In genomic region chr6:149749082-149749593, GRCh38 we compare ENCODE assay signal across 8 cellular contexts. TPM values are rescaled to one million over a fixed set of nuclear protein-coding genes. Genes with fewer than 3 reads are reported as not detected.
A peak's percentile ranks its signal among the peaks of the same experiment; 100 is the strongest.
DNase-seq lines count a peak whose midpoint lies in the region; ATAC-seq, FAIRE-seq and TF ChIP-seq lines count a peak whose summit lies in the region.
"Not testable (repeated sequence)": the region's sequence is repeated elsewhere in the genome, so short reads cannot be mapped to it uniquely, and the experiment has no call there.

No MANE protein-coding gene starts in this region.

- WGBS in pancreas, 2 donors: 0% methylated on average over 25 of the region's 38 CpGs
- whole genome bisulfite sequencing in upper lobe of left lung, 2 donors: 0% methylated on average over 3 of the region's 38 CpGs

- not testable (repeated sequence) for H3K27me3 ChIP-seq in Peyer's patch, pancreas, upper lobe of left lung

- peaks cover 61% of the 10 kb centered on the region for H3K4me1 Mint-ChIP-seq in activated naive CD8-positive, alpha-beta T cell treated with anti-CD3 and anti-CD28 coated beads, Interleukin-2, amount 50 U/mL, for 24 hours

- peak; percentile 4 for ATAC-seq in HG02885 (IDR thresholded peaks at IDR 0.05; ENCODE audit: poor library complexity, unreplicated experiment)
- peak; percentile 5 for ATAC-seq in activated naive CD8-positive, alpha-beta T cell treated with anti-CD3 and anti-CD28 coated beads, Interleukin-2, amount 50 U/mL, for 24 hours
- ATAC-seq in left colon: peak; percentile 48
- peak; percentile 13 to 23 (median 14) for ATAC-seq in pancreas
- ATAC-seq in upper lobe of left lung (ENCODE audit: low FRiP score in 2 of 2): peak; percentile 3 to 4

- TF ChIP-seq CTCF in GM12865 (IDR thresholded peaks at IDR 0.05; ENCODE audit: insufficient read depth, low read depth, low read length, missing control alignments); Peyer's patch (IDR thresholded peaks at IDR 0.05); epithelial cell of proximal tubule (conservative IDR thresholded peaks at IDR 0.05; ENCODE audit: low read depth, low read length); pancreas (IDR thresholded peaks at IDR 0.05); upper lobe of left lung (IDR thresholded peaks at IDR 0.05): not testable (repeated sequence)

- H3K27ac ChIP-seq in Peyer's patch (peak overlapping the region; percentile 90 to 96 (median 93)), pancreas (peak overlapping the region; percentile 74 to 90 (median 90)), upper lobe of left lung (peak overlapping the region; percentile 88 to 98 (median 94))

- H3K36me3 ChIP-seq in Peyer's patch, pancreas, upper lobe of left lung: not testable (repeated sequence)

- H3K4me1 ChIP-seq in Peyer's patch (peaks cover 0 to 32% (median 6%) of the 10 kb centered on the region in 4 donors), pancreas (peaks cover 3 to 25% (median 5%) of the 10 kb centered on the region in 3 donors), upper lobe of left lung (peaks cover 29 to 62% (median 41%) of the 10 kb centered on the region in 4 donors)

- H3K36me3 Mint-ChIP-seq in activated naive CD8-positive, alpha-beta T cell treated with anti-CD3 and anti-CD28 coated beads, Interleukin-2, amount 50 U/mL, for 24 hours (ENCODE audit: low read depth): not testable (repeated sequence)

- TF ChIP-seq EP300 in upper lobe of left lung (IDR thresholded peaks at IDR 0.05): not testable (repeated sequence)

- not testable (repeated sequence) for H3K9me3 Mint-ChIP-seq in activated naive CD8-positive, alpha-beta T cell treated with anti-CD3 and anti-CD28 coated beads, Interleukin-2, amount 50 U/mL, for 24 hours

- not testable (repeated sequence) for H3K9me3 ChIP-seq in Peyer's patch, pancreas, upper lobe of left lung

- peak overlapping the region; percentile 92 for H3K4me3 Mint-ChIP-seq in activated naive CD8-positive, alpha-beta T cell treated with anti-CD3 and anti-CD28 coated beads, Interleukin-2, amount 50 U/mL, for 24 hours

- H3K4me3 ChIP-seq in GM12865 (ENCODE audit: low read depth, low read length) (peak overlapping the region; percentile 95), Peyer's patch (peak overlapping the region; percentile 68 to 92 (median 76)), epithelial cell of proximal tubule (ENCODE audit: low read depth, low read length) (peak overlapping the region; percentile 100), pancreas (peak overlapping the region; percentile 72 to 98 (median 94)), upper lobe of left lung (peak overlapping the region; percentile 81 to 99 (median 90))

- not testable (repeated sequence) for H3K27me3 Mint-ChIP-seq in activated naive CD8-positive, alpha-beta T cell treated with anti-CD3 and anti-CD28 coated beads, Interleukin-2, amount 50 U/mL, for 24 hours

- intact Hi-C loops in left colon (cut with DNase I, micrococcal nuclease); pancreas (cut with DNase I): not testable (repeated sequence)

- not testable (repeated sequence) for TF ChIP-seq POLR2A in Peyer's patch (IDR thresholded peaks at IDR 0.05); upper lobe of left lung (IDR thresholded peaks at IDR 0.05)

- H3K27ac Mint-ChIP-seq in activated naive CD8-positive, alpha-beta T cell treated with anti-CD3 and anti-CD28 coated beads, Interleukin-2, amount 50 U/mL, for 24 hours: peak overlapping the region; percentile 84

- not testable (repeated sequence) for FAIRE-seq in pancreas (lab: Jason Lieb, UNC)

- DNase-seq in GM12865 (ENCODE audit: low read depth); Peyer's patch; activated naive CD8-positive, alpha-beta T cell treated with anti-CD3 and anti-CD28 coated beads, Interleukin-2, amount 50 U/mL, for 24 hours; epithelial cell of proximal tubule (ENCODE audit: low read depth); left colon; pancreas; upper lobe of left lung: not testable (repeated sequence)

RNA-seq across cellular contexts. Expression of gene PCMT1, which starts 0.4 kb away (rescaled TPM):
- total RNA-seq in Peyer's patch (10 to 100 TPM; 39.4 to 52.0 (median 44.9) TPM), epithelial cell of proximal tubule (110 and 162 TPM in 2 replicates), left colon (10 to 100 TPM; 52.4 to 55.9 TPM), pancreas (10 to 100 TPM; 20.3 to 33.2 (median 26.9) TPM), upper lobe of left lung (100 to 1,000 TPM in 2 of 6 donors, 10 to 100 TPM in 4; 25.1 to 129 (median 68.1) TPM)
- polyA plus RNA-seq in pancreas: 10 to 100 TPM in 1 of 2 donors, 1 to 10 TPM in 1; 9.7 to 35.6 TPM

RNA-seq across cellular contexts. Expression of gene NUP43, which starts 2.8 kb away (rescaled TPM):
- total RNA-seq in Peyer's patch: 10 to 100 TPM; 16.1 to 64.4 (median 16.3) TPM
- total RNA-seq in epithelial cell of proximal tubule: 29.8 and 31.5 TPM in 2 replicates
- total RNA-seq in left colon: 10 to 100 TPM; 19.6 to 29.4 TPM
- total RNA-seq in pancreas: 10 to 100 TPM; 13.1 to 21.0 (median 16.6) TPM
- polyA plus RNA-seq in pancreas: 1 to 10 TPM; 7.2 to 7.8 TPM
- total RNA-seq in upper lobe of left lung: 10 to 100 TPM; 11.1 to 29.3 (median 19.1) TPM

RNA-seq across cellular contexts. Expression of gene LATS1, which starts 31.2 kb away (rescaled TPM):
- total RNA-seq in Peyer's patch (10 to 100 TPM; 21.8 to 38.8 (median 29.7) TPM), epithelial cell of proximal tubule (10.1 and 11.4 TPM in 2 replicates), left colon (10 to 100 TPM; 21.7 to 22.7 TPM), pancreas (10 to 100 TPM in 3 of 6 donors, 1 to 10 TPM in 3; 8.8 to 17.4 (median 10.4) TPM), upper lobe of left lung (10 to 100 TPM; 23.1 to 34.4 (median 29.9) TPM)
- polyA plus RNA-seq in pancreas: 1 to 10 TPM; 5.2 to 6.1 TPM
